In the genomic region with DNA sequence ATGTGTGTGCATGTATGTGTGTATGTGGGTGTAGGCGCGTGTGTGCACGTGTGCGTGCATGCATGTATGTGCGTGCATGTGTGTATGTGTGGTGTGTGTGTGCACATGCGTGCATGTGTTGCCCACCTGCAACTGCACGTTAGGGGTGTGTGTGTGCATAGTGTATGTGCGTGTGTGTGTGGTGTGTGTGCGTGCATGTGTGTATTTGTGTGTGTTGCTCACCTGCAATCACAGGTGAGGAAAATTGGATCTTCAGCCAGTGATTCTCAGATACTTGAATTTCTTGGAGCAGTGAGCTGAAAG, we compare ENCODE assay signal across 1 cellular context.
TF ChIP-seq lines count a peak whose summit lies in the region.

No MANE protein-coding gene starts in this region.

TF ChIP-seq in GM12878, 131 proteins besides CTCF, POLR2A, EP300 and RAD21:
- TF ChIP-seq, protein P1, sequence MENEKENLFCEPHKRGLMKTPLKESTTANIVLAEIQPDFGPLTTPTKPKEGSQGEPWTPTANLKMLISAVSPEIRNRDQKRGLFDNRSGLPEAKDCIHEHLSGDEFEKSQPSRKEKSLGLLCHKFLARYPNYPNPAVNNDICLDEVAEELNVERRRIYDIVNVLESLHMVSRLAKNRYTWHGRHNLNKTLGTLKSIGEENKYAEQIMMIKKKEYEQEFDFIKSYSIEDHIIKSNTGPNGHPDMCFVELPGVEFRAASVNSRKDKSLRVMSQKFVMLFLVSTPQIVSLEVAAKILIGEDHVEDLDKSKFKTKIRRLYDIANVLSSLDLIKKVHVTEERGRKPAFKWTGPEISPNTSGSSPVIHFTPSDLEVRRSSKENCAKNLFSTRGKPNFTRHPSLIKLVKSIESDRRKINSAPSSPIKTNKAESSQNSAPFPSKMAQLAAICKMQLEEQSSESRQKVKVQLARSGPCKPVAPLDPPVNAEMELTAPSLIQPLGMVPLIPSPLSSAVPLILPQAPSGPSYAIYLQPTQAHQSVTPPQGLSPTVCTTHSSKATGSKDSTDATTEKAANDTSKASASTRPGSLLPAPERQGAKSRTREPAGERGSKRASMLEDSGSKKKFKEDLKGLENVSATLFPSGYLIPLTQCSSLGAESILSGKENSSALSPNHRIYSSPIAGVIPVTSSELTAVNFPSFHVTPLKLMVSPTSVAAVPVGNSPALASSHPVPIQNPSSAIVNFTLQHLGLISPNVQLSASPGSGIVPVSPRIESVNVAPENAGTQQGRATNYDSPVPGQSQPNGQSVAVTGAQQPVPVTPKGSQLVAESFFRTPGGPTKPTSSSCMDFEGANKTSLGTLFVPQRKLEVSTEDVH (IDR thresholded peaks at IDR 0.05; ENCODE audit: low read depth, partially characterized antibody) = no peak
- TF ChIP-seq BCL11A (IDR thresholded peaks at IDR 0.05; ENCODE audit: low read depth, low read length) = no peak
- 0 out of 2 replicates have a peak, but pooled peaks have one; percentile 30 for TF ChIP-seq TCF3 (IDR thresholded peaks at IDR 0.05; ENCODE audit: borderline replicate concordance, insufficient read depth, low read depth, low read length)
- TF ChIP-seq NR2F1 (conservative IDR thresholded peaks at IDR 0.05) = no peak
- TF ChIP-seq POLR2AphosphoS5 (IDR thresholded peaks at IDR 0.05; ENCODE audit: low read length) = no peak
- TF ChIP-seq GATAD2B (conservative IDR thresholded peaks at IDR 0.05; ENCODE audit: low read depth) = no peak
- TF ChIP-seq, protein P2, sequence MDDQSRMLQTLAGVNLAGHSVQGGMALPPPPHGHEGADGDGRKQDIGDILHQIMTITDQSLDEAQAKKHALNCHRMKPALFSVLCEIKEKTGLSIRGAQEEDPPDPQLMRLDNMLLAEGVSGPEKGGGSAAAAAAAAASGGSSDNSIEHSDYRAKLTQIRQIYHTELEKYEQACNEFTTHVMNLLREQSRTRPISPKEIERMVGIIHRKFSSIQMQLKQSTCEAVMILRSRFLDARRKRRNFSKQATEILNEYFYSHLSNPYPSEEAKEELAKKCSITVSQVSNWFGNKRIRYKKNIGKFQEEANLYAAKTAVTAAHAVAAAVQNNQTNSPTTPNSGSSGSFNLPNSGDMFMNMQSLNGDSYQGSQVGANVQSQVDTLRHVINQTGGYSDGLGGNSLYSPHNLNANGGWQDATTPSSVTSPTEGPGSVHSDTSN (IDR thresholded peaks at IDR 0.05; ENCODE audit: insufficient replicate concordance, low read depth, low read length) = peak; percentile 39
- TF ChIP-seq SIN3A (IDR thresholded peaks at IDR 0.05; ENCODE audit: low read depth, low read length) = no peak
- TF ChIP-seq, protein P3, sequence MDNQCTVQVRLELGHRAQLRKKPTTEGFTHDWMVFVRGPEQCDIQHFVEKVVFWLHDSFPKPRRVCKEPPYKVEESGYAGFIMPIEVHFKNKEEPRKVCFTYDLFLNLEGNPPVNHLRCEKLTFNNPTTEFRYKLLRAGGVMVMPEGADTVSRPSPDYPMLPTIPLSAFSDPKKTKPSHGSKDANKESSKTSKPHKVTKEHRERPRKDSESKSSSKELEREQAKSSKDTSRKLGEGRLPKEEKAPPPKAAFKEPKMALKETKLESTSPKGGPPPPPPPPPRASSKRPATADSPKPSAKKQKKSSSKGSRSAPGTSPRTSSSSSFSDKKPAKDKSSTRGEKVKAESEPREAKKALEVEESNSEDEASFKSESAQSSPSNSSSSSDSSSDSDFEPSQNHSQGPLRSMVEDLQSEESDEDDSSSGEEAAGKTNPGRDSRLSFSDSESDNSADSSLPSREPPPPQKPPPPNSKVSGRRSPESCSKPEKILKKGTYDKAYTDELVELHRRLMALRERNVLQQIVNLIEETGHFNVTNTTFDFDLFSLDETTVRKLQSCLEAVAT (IDR thresholded peaks at IDR 0.05) = no peak
TF ChIP-seq in GM12878: peak in this region for 2.
